1 cellular context compared by ENCODE assay signal in genomic region chr15:60257760-60258159, GRCh38.
TF ChIP-seq lines count a peak whose summit lies in the region.

No MANE protein-coding gene starts in this region.

TF ChIP-seq in IMR-90, 13 proteins besides CTCF, POLR2A, EP300 and RAD21:
- TF ChIP-seq NFE2L2 (IDR thresholded peaks at IDR 0.05; ENCODE audit: low read depth, low read length) = no peak
- TF ChIP-seq CEBPB (IDR thresholded peaks at IDR 0.05; ENCODE audit: low read depth, low read length) = 0 out of 2 replicates have a peak, but pooled peaks have one; percentile 17
- TF ChIP-seq RCOR1 (IDR thresholded peaks at IDR 0.05; ENCODE audit: insufficient replicate concordance, low read length) = no peak
